In the genomic region with DNA sequence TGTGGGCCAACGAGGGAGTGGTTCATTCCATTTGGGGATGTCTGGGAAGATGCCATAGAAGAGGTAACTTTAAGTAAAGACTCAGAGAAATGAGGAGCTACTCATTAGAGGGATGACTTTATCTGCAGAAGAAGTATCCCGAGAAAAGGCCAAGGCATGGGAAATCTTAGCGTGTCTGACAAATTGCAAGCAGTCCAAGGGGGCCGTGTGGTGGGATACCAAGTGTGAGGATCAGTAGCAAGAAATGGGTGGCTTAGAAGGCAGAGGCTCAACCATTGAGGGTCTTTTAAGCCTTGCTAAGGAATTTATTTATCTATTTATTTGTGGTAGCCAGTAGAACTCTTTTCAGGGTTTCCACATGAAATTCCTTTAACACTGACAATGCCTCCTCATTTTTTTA, we compare ENCODE assay signal across 27 cellular contexts.
"Had no signal": no experiment of that assay in that cellular context is flagged by ENCODE, and none has a peak within 500 bp of the region (broad histone marks: within the 10 kb centered on the region; RNA-seq: fewer than 3 reads in every experiment).

No MANE protein-coding gene starts in this region.

- H3K4me3 ChIP-seq: colonic mucosa, coronary artery, dorsolateral prefrontal cortex, esophagus squamous epithelium, gastrocnemius medialis, gastroesophageal sphincter, heart left ventricle, heart right ventricle, hepatocyte had no signal

- H3K27ac Mint-ChIP-seq: dendritic cell treated with granulocyte-macrophage colony-stimulating factor and Interleukin-4, amounts not matched to agents 40 ng/mL and 50 ng/mL, for 4 days; effector memory CD8-positive, alpha-beta T cell; endodermal cell had no signal

- H3K27ac ChIP-seq: colonic mucosa, coronary artery, epithelial cell of prostate, esophagus squamous epithelium, foreskin keratinocyte, gastrocnemius medialis, gastroesophageal sphincter, heart left ventricle, heart right ventricle, hepatocyte had no signal

- H3K9me3 Mint-ChIP-seq: dendritic cell treated with granulocyte-macrophage colony-stimulating factor and Interleukin-4, amounts not matched to agents 40 ng/mL and 50 ng/mL, for 4 days; effector memory CD8-positive, alpha-beta T cell; endodermal cell had no signal

- H3K9me3 ChIP-seq: colonic mucosa, esophagus squamous epithelium, gastrocnemius medialis, heart left ventricle, heart right ventricle had no signal

- H2AFZ ChIP-seq: hepatocyte had no signal

- FAIRE-seq: colon, endometrium, endothelial cell of umbilical vein, frontal cortex had no signal

- H3K4me2 ChIP-seq: hepatocyte had no signal

- H3K4me3 Mint-ChIP-seq: dendritic cell treated with granulocyte-macrophage colony-stimulating factor and Interleukin-4, amounts not matched to agents 40 ng/mL and 50 ng/mL, for 4 days; effector memory CD8-positive, alpha-beta T cell; endodermal cell had no signal

- H3K79me2 ChIP-seq: hepatocyte had no signal

- H3K27me3 ChIP-seq: colonic mucosa, dorsolateral prefrontal cortex, esophagus squamous epithelium, foreskin keratinocyte, gastrocnemius medialis, gastroesophageal sphincter, heart left ventricle, hepatocyte had no signal

- DNase-seq: colonic mucosa; cortex of kidney; dermis blood vessel endothelial cell; dorsolateral prefrontal cortex; effector CD8-positive, alpha-beta T cell; effector memory CD4-positive, alpha-beta T cell; effector memory CD8-positive, alpha-beta T cell; endodermal cell; erythroblast; esophagus squamous epithelium; foreskin fibroblast; foreskin keratinocyte; foreskin melanocyte; gastrocnemius medialis; glutamatergic neuron; head of caudate nucleus; heart left ventricle; heart right ventricle had no signal

- H3K4me1 ChIP-seq: colonic mucosa, esophagus squamous epithelium, foreskin keratinocyte, gastrocnemius medialis, gastroesophageal sphincter, heart left ventricle, heart right ventricle had no signal

- H3K36me3 ChIP-seq: colonic mucosa, esophagus squamous epithelium, gastrocnemius medialis, gastroesophageal sphincter, heart left ventricle, heart right ventricle had no signal
